ENCODE assay signal across 11 cellular contexts in genomic region chr1:153959454-153959853, GRCh38. TPM values are rescaled to one million over a fixed set of nuclear protein-coding genes. Genes with fewer than 3 reads are reported as not detected.
DNase-seq lines count a peak whose midpoint lies in the region; ATAC-seq and TF ChIP-seq lines count a peak whose summit lies in the region.
"Had no signal": no experiment of that assay in that cellular context is flagged by ENCODE, and none has a peak within 500 bp of the region (broad histone marks: within the 10 kb centered on the region; RNA-seq: fewer than 3 reads in every experiment).

No MANE protein-coding gene starts in this region.

- H3K4me3 Mint-ChIP-seq in CD4-positive, CD25-positive, alpha-beta regulatory T cell = peak overlapping the region in 2 of 4 donors; percentile 36 to 97

- peak overlapping the region; percentile 67 to 85 (median 74) for H3K27ac Mint-ChIP-seq in CD4-positive, CD25-positive, alpha-beta regulatory T cell

- ATAC-seq in CD4-positive, CD25-positive, alpha-beta regulatory T cell (ENCODE audit: low read depth in 2 of 2) = no peak
- ATAC-seq in HG02678 (IDR thresholded peaks at IDR 0.05; ENCODE audit: unreplicated experiment) = no peak

- H3K79me2 ChIP-seq in OCI-LY3 (ENCODE audit: low read length) (peaks cover 77% of the 10 kb centered on the region), osteoblast (ENCODE audit: insufficient read depth, low read length) (peaks cover 58% of the 10 kb centered on the region)

- no peak overlapping the region for H3K9ac ChIP-seq in OCI-LY3 (ENCODE audit: low read length)

- TF ChIP-seq CTCF in OCI-LY3 (IDR thresholded peaks at IDR 0.05; ENCODE audit: low read depth, low read length) (no peak), osteoblast (IDR thresholded peaks at IDR 0.05; ENCODE audit: extremely low read depth, low read depth, low read length) (no peak)

- peaks cover 10% of the 10 kb centered on the region for H3K36me3 ChIP-seq in CD4-positive, CD25-positive, alpha-beta regulatory T cell (ENCODE audit: control insufficient read depth, insufficient read depth, low read length)
- H3K36me3 ChIP-seq in OCI-LY3 (replicated peaks; ENCODE audit: low read depth, low read length) (peaks cover 48% of the 10 kb centered on the region), osteoblast (ENCODE audit: insufficient read depth, low read length) (peaks cover 17% of the 10 kb centered on the region)
- peaks cover 13% of the 10 kb centered on the region for H3K36me3 ChIP-seq in effector memory CD4-positive, alpha-beta T cell (ENCODE audit: control insufficient read depth, insufficient read depth, low read length)

- H3K4me1 ChIP-seq in CD4-positive, CD25-positive, alpha-beta regulatory T cell (ENCODE audit: control insufficient read depth, insufficient read depth, low read length, poor library complexity, severe bottlenecking) = peaks cover 59% of the 10 kb centered on the region
- H3K4me1 ChIP-seq in OCI-LY3 (ENCODE audit: low read length) (peaks cover 47% of the 10 kb centered on the region), osteoblast (ENCODE audit: insufficient read depth, low read length) (peaks cover 37% of the 10 kb centered on the region)
- peaks cover 39% of the 10 kb centered on the region for H3K4me1 ChIP-seq in effector memory CD4-positive, alpha-beta T cell (ENCODE audit: control insufficient read depth, insufficient read depth, low read length, poor library complexity, severe bottlenecking)

- H4K20me1 ChIP-seq in OCI-LY3 (ENCODE audit: insufficient read depth, low read length) (peaks cover 23% of the 10 kb centered on the region), osteoblast (ENCODE audit: insufficient read depth, low read length) (peaks cover 31% of the 10 kb centered on the region)

- peaks cover 1% of the 10 kb centered on the region for H3K36me3 Mint-ChIP-seq in CD4-positive, CD25-positive, alpha-beta regulatory T cell

- no peaks in the 10 kb centered on the region for H3K9me3 Mint-ChIP-seq in CD4-positive, CD25-positive, alpha-beta regulatory T cell

- H3K4me3 ChIP-seq in CD4-positive, CD25-positive, alpha-beta regulatory T cell (ENCODE audit: low read depth, low read length) = no peak overlapping the region
- no peak overlapping the region for H3K4me3 ChIP-seq in OCI-LY3 (ENCODE audit: low read length)
- no peak overlapping the region for H3K4me3 ChIP-seq in effector memory CD4-positive, alpha-beta T cell (ENCODE audit: insufficient read depth, low read depth, low read length, poor library complexity, severe bottlenecking)
- H3K4me3 ChIP-seq in osteoblast (ENCODE audit: insufficient read depth, low read length) = no peak overlapping the region

- DNase-seq in CD4-positive, CD25-positive, alpha-beta regulatory T cell = no peak
- DNase-seq in effector memory CD4-positive, alpha-beta T cell = no peak
- DNase-seq in osteoblast (ENCODE audit: insufficient read length, low spot score, missing footprints) (peak; percentile 31), GOT3 (lab: John Stamatoyannopoulos, UW) (no peak)
- no peak for DNase-seq in NK-92 treated with Interleukin-12 subunit alpha and Interleukin-12 subunit beta, amount 100 ng/mL, for 24 hours (lab: John Stamatoyannopoulos, UW)
- DNase-seq in stimulated activated CD4-positive, alpha-beta T cell treated with anti-CD3 and anti-CD28 coated beads, Interleukin-12 subunit alpha, Interleukin-12 subunit beta, amount 100 ng/mL, for 4 hours = no peak
- DNase-seq: activated CD8-positive, alpha-beta memory T cell treated with anti-CD3 and anti-CD28 coated beads, Interleukin-2, amount 50 U/mL, for 4 hours; DMS 273 treated with DMSO at 0.1 percent for 48 hours; stimulated activated CD4-positive, alpha-beta T cell treated with anti-CD3 and anti-CD28 coated beads, Interleukin-4, amount 100 ng/mL, for 4 hours had no signal

- no peak overlapping the region for H3K27ac ChIP-seq in CD4-positive, CD25-positive, alpha-beta regulatory T cell (ENCODE audit: insufficient read depth, low read length, poor library complexity, severe bottlenecking)
- H3K27ac ChIP-seq in OCI-LY3 (ENCODE audit: low read length) = 0 out of 2 replicates have a peak overlapping the region, but pooled peaks have one; percentile 12
- peak overlapping the region; percentile 24 for H3K27ac ChIP-seq in effector memory CD4-positive, alpha-beta T cell (ENCODE audit: insufficient read depth, low read length, poor library complexity, severe bottlenecking)
- H3K27ac ChIP-seq in osteoblast (ENCODE audit: low read depth, low read length) = no peak overlapping the region

- H3K27me3 ChIP-seq in CD4-positive, CD25-positive, alpha-beta regulatory T cell (ENCODE audit: control insufficient read depth, insufficient read depth, low read length) = no peaks in the 10 kb centered on the region
- H3K27me3 ChIP-seq in OCI-LY3 (ENCODE audit: low read depth, low read length) (no peaks in the 10 kb centered on the region), osteoblast (ENCODE audit: insufficient read depth, low read length) (no peaks in the 10 kb centered on the region)
- H3K27me3 ChIP-seq in effector memory CD4-positive, alpha-beta T cell (replicated peaks; ENCODE audit: control insufficient read depth, insufficient read depth, low read length, poor library complexity, severe bottlenecking) = no peaks in the 10 kb centered on the region

- H3K4me2 ChIP-seq in OCI-LY3 (ENCODE audit: low read length) (no peak overlapping the region), osteoblast (ENCODE audit: insufficient read depth, low read length) (no peak overlapping the region)

- H2AFZ ChIP-seq in OCI-LY3 (ENCODE audit: low read depth, low read length) (no peak overlapping the region), osteoblast (ENCODE audit: low read length) (no peak overlapping the region)

- no peaks in the 10 kb centered on the region for H3K27me3 Mint-ChIP-seq in CD4-positive, CD25-positive, alpha-beta regulatory T cell

- peaks cover 15 to 80% (median 45%) of the 10 kb centered on the region in 4 donors for H3K4me1 Mint-ChIP-seq in CD4-positive, CD25-positive, alpha-beta regulatory T cell

- no peaks in the 10 kb centered on the region for H3K9me3 ChIP-seq in CD4-positive, CD25-positive, alpha-beta regulatory T cell (ENCODE audit: control insufficient read depth in 2 of 2, low read length in 2 of 2)
- no peaks in the 10 kb centered on the region for H3K9me3 ChIP-seq in OCI-LY3 (ENCODE audit: insufficient read depth, low read length)
- no peaks in the 10 kb centered on the region for H3K9me3 ChIP-seq in effector memory CD4-positive, alpha-beta T cell (ENCODE audit: control insufficient read depth, low read length)
- H3K9me3 ChIP-seq in osteoblast (ENCODE audit: low read depth, low read length) = no peaks in the 10 kb centered on the region

RNA-seq across cellular contexts. Expression of gene CRTC2, which starts 1.0 kb away (rescaled TPM):
- 145 TPM for total RNA-seq in CD4-positive, CD25-positive, alpha-beta regulatory T cell
- polyA plus RNA-seq in CD4-positive, CD25-positive, alpha-beta regulatory T cell = 10 to 100 TPM; 13.6 to 32.6 (median 26.0) TPM
- total RNA-seq in osteoblast = 4.7 and 6.8 TPM in 2 replicates

RNA-seq across cellular contexts. Expression of gene SLC39A1, which starts 3.9 kb away (rescaled TPM):
- 15.8 TPM for total RNA-seq in CD4-positive, CD25-positive, alpha-beta regulatory T cell
- polyA plus RNA-seq in CD4-positive, CD25-positive, alpha-beta regulatory T cell = 10 to 100 TPM; 30.4 to 42.1 (median 35.8) TPM
- 96.3 and 99.0 TPM in 2 replicates for total RNA-seq in osteoblast

RNA-seq across cellular contexts. Expression of gene CREB3L4, which starts 8.2 kb away (rescaled TPM):
- 2.5 TPM for total RNA-seq in CD4-positive, CD25-positive, alpha-beta regulatory T cell
- 1 to 10 TPM in 3 of 4 donors, under 1 TPM in 1; 0.90 to 5.4 (median 3.3) TPM for polyA plus RNA-seq in CD4-positive, CD25-positive, alpha-beta regulatory T cell
- 7.2 and 8.8 TPM in 2 replicates for total RNA-seq in osteoblast

RNA-seq across cellular contexts. Expression of gene DENND4B, which starts 12.9 kb away (rescaled TPM):
- 133 TPM for total RNA-seq in CD4-positive, CD25-positive, alpha-beta regulatory T cell
- 10 to 100 TPM; 11.2 to 21.2 (median 13.6) TPM for polyA plus RNA-seq in CD4-positive, CD25-positive, alpha-beta regulatory T cell
- total RNA-seq in osteoblast = 26.8 and 27.5 TPM in 2 replicates

RNA-seq across cellular contexts. Expression of gene JTB, which starts 18.0 kb away (rescaled TPM):
- 93.8 TPM for total RNA-seq in CD4-positive, CD25-positive, alpha-beta regulatory T cell
- 100 to 1,000 TPM; 334 to 378 (median 356) TPM for polyA plus RNA-seq in CD4-positive, CD25-positive, alpha-beta regulatory T cell
- total RNA-seq in osteoblast = 146 and 162 TPM in 2 replicates

Comparison
In these comparisons a context has a peak if more than half of its experiments do, and no peak if none do; other contexts are left out.
1. H3K27ac ChIP-seq: peak in OCI-LY3 (single experiment) and effector memory CD4-positive, alpha-beta T cell (single experiment); none in CD4-positive, CD25-positive, alpha-beta regulatory T cell (single experiment) and osteoblast (single experiment).
2. RNA of gene CRTC2, which starts 1.0 kb away (total RNA-seq): 145 TPM in CD4-positive, CD25-positive, alpha-beta regulatory T cell (single experiment); 4.7 to 6.8 TPM in osteoblast; every median in the first group is over 10 times any median in the second.